In genomic region chr3:23444386-23444785, GRCh38 we compare ENCODE assay signal across 18 cellular contexts.
"Had no signal": no experiment of that assay in that cellular context is flagged by ENCODE, and none has a peak within 500 bp of the region (broad histone marks: within the 10 kb centered on the region; RNA-seq: fewer than 3 reads in every experiment).

No MANE protein-coding gene starts in this region.

- H3K27me3 Mint-ChIP-seq: activated CD8-positive, alpha-beta memory T cell treated with anti-CD3 and anti-CD28 coated beads, Interleukin-2, amount 10 ng/mL, durations not matched to agents 7 days and 5 days; activated naive CD8-positive, alpha-beta T cell treated with anti-CD3 and anti-CD28 coated beads, Interleukin-2, amount 10 ng/mL, durations not matched to agents 7 days and 5 days; stimulated activated memory B cell treated with anti-CD40 and anti-IgM and Interleukin-4, amounts not matched to agents 10 μg/mL and 1 μg/mL and 100 μg/mL, for 72 hours had no signal

- H3K27me3 ChIP-seq: body of pancreas, sigmoid colon, testis, upper lobe of left lung had no signal

- H3K4me1 ChIP-seq: body of pancreas had no signal

- ATAC-seq: activated CD8-positive, alpha-beta memory T cell treated with anti-CD3 and anti-CD28 coated beads, Interleukin-2, amount 10 ng/mL, durations not matched to agents 7 days and 5 days; body of pancreas; lower lobe of right lung; stimulated activated memory B cell treated with anti-CD40 and anti-IgM and Interleukin-4, amounts not matched to agents 10 μg/mL and 1 μg/mL and 100 μg/mL, for 72 hours; WTC11 had no signal

- H3K36me3 Mint-ChIP-seq: activated CD8-positive, alpha-beta memory T cell treated with anti-CD3 and anti-CD28 coated beads, Interleukin-2, amount 10 ng/mL, durations not matched to agents 7 days and 5 days; stimulated activated memory B cell treated with anti-CD40 and anti-IgM and Interleukin-4, amounts not matched to agents 10 μg/mL and 1 μg/mL and 100 μg/mL, for 72 hours; WTC11 had no signal

- H3K27ac Mint-ChIP-seq: activated CD4-positive, alpha-beta memory T cell treated with anti-CD3 and anti-CD28 coated beads, Interleukin-2, amount 10 ng/mL, durations not matched to agents 7 days and 5 days; activated CD8-positive, alpha-beta memory T cell treated with anti-CD3 and anti-CD28 coated beads, Interleukin-2, amount 10 ng/mL, durations not matched to agents 7 days and 5 days; activated naive CD8-positive, alpha-beta T cell treated with anti-CD3 and anti-CD28 coated beads, Interleukin-2, amount 10 ng/mL, durations not matched to agents 7 days and 5 days; endodermal cell; nephron; stimulated activated memory B cell treated with anti-CD40 and anti-IgM and Interleukin-4, amounts not matched to agents 10 μg/mL and 1 μg/mL and 100 μg/mL, for 72 hours; WTC11 had no signal

- H3K4me3 Mint-ChIP-seq: activated CD4-positive, alpha-beta memory T cell treated with anti-CD3 and anti-CD28 coated beads, Interleukin-2, amount 10 ng/mL, durations not matched to agents 7 days and 5 days; activated CD8-positive, alpha-beta memory T cell treated with anti-CD3 and anti-CD28 coated beads, Interleukin-2, amount 10 ng/mL, durations not matched to agents 7 days and 5 days; activated naive CD8-positive, alpha-beta T cell treated with anti-CD3 and anti-CD28 coated beads, Interleukin-2, amount 10 ng/mL, durations not matched to agents 7 days and 5 days; endodermal cell; nephron; stimulated activated memory B cell treated with anti-CD40 and anti-IgM and Interleukin-4, amounts not matched to agents 10 μg/mL and 1 μg/mL and 100 μg/mL, for 72 hours; WTC11 had no signal

- H3K27ac ChIP-seq: body of pancreas, lower lobe of right lung, sigmoid colon, testis, upper lobe of left lung had no signal

- DNase-seq: activated CD4-positive, alpha-beta memory T cell treated with anti-CD3 and anti-CD28 coated beads, Interleukin-2, amount 10 ng/mL, durations not matched to agents 7 days and 5 days; activated CD4-positive, alpha-beta T cell treated with anti-CD3 and anti-CD28 coated beads for 48 hours; activated CD8-positive, alpha-beta memory T cell treated with anti-CD3 and anti-CD28 coated beads, Interleukin-2, amount 10 ng/mL, durations not matched to agents 7 days and 5 days; activated naive CD4-positive, alpha-beta T cell treated with Interleukin-2 at 50 U/mL for 16 hours; activated naive CD8-positive, alpha-beta T cell treated with anti-CD3 and anti-CD28 coated beads, Interleukin-2, amount 10 ng/mL, durations not matched to agents 7 days and 5 days; amygdala; body of pancreas; caudate nucleus; endodermal cell; hypothalamus; lower lobe of right lung; sigmoid colon; stimulated activated CD4-positive, alpha-beta T cell treated with anti-CD3 and anti-CD28 coated beads, Interleukin-4, amount 100 ng/mL, for 4 hours; testis; upper lobe of left lung had no signal

- H3K9me3 Mint-ChIP-seq: activated CD4-positive, alpha-beta memory T cell treated with anti-CD3 and anti-CD28 coated beads, Interleukin-2, amount 10 ng/mL, durations not matched to agents 7 days and 5 days; endodermal cell; nephron; stimulated activated memory B cell treated with anti-CD40 and anti-IgM and Interleukin-4, amounts not matched to agents 10 μg/mL and 1 μg/mL and 100 μg/mL, for 72 hours; WTC11 had no signal
